1 cellular context compared by ENCODE assay signal in genomic region chr4:69649629-69650028, GRCh38.
TF ChIP-seq lines count a peak whose summit lies in the region.

No MANE protein-coding gene starts in this region.

TF ChIP-seq in SK-N-SH, 30 proteins besides CTCF, POLR2A, EP300 and RAD21:
- TF ChIP-seq NFIC (IDR thresholded peaks at IDR 0.05; ENCODE audit: borderline replicate concordance): no peak
- TF ChIP-seq MXI1 (IDR thresholded peaks at IDR 0.05; ENCODE audit: low read depth, low read length): no peak
- TF ChIP-seq FOXM1 (IDR thresholded peaks at IDR 0.05; ENCODE audit: low read depth): no peak
- no peak for TF ChIP-seq SIN3A (IDR thresholded peaks at IDR 0.05; ENCODE audit: borderline replicate concordance, low read depth, low read length)
- no peak for TF ChIP-seq RXRA (IDR thresholded peaks at IDR 0.05; ENCODE audit: borderline replicate concordance, low read depth)
- peak; percentile 55; the same call in 1 of the 2 replicates for TF ChIP-seq NRF1 (IDR thresholded peaks at IDR 0.05; ENCODE audit: low read depth, low read length)
- peak; percentile 95 for TF ChIP-seq GATA2 (CRISPR knock-in tag; IDR thresholded peaks at IDR 0.05)
- TF ChIP-seq SMC3 (IDR thresholded peaks at IDR 0.05; ENCODE audit: low read depth, low read length): no peak
- no peak for TF ChIP-seq GABPA (IDR thresholded peaks at IDR 0.05; ENCODE audit: low read depth)
- no peak for TF ChIP-seq ZBTB33 (IDR thresholded peaks at IDR 0.05; ENCODE audit: borderline replicate concordance, low read depth)
- no peak for TF ChIP-seq MAX (IDR thresholded peaks at IDR 0.05; ENCODE audit: low read depth)
- TF ChIP-seq REST (IDR thresholded peaks at IDR 0.05; ENCODE audit: low read depth, low read length): no peak
- no peak for TF ChIP-seq TAF1 (IDR thresholded peaks at IDR 0.05; ENCODE audit: borderline replicate concordance, low read depth, low read length)
- TF ChIP-seq RCOR1 (IDR thresholded peaks at IDR 0.05; ENCODE audit: low read length): peak; percentile 55; the same call in 1 of the 2 replicates
- no peak for TF ChIP-seq TEAD4 (IDR thresholded peaks at IDR 0.05; ENCODE audit: borderline replicate concordance, insufficient read depth)
- no peak for TF ChIP-seq TCF12 (IDR thresholded peaks at IDR 0.05)
- no peak for TF ChIP-seq ELF1 (IDR thresholded peaks at IDR 0.05)
- TF ChIP-seq CHD2 (IDR thresholded peaks at IDR 0.05; ENCODE audit: low read length, partially characterized antibody): peak; percentile 43
- TF ChIP-seq PBX3 (IDR thresholded peaks at IDR 0.05): no peak
- TF ChIP-seq RFX5 (IDR thresholded peaks at IDR 0.05; ENCODE audit: low read length): no peak
- TF ChIP-seq FOXJ3 (CRISPR knock-in tag; IDR thresholded peaks at IDR 0.05): 0 out of 2 replicates have a peak, but pooled peaks have one; percentile 52
- no peak for TF ChIP-seq POLR2AphosphoS5 (IDR thresholded peaks at IDR 0.05; ENCODE audit: low read depth, low read length)
- TF ChIP-seq IRF3 (IDR thresholded peaks at IDR 0.05; ENCODE audit: low read depth, low read length): no peak
- TF ChIP-seq JUND (IDR thresholded peaks at IDR 0.05): no peak
